Comparison of ENCODE assay signal across 10 cellular contexts in genomic region chr7:36686499-36686898, GRCh38. TPM values are rescaled to one million over a fixed set of nuclear protein-coding genes. Genes with fewer than 3 reads are reported as not detected.
A peak's percentile ranks its signal among the peaks of the same experiment; 100 is the strongest.
DNase-seq lines count a peak whose midpoint lies in the region; FAIRE-seq and TF ChIP-seq lines count a peak whose summit lies in the region.
"Had no signal": no experiment of that assay in that cellular context is flagged by ENCODE, and none has a peak within 500 bp of the region (broad histone marks: within the 10 kb centered on the region; RNA-seq: fewer than 3 reads in every experiment).

No MANE protein-coding gene starts in this region.

- no peaks in the 10 kb centered on the region for H3K9me2 ChIP-seq in MM.1S (replicated peaks; ENCODE audit: insufficient read depth, low read length)

- no peak for FAIRE-seq in H54 (lab: Jason Lieb, UNC)

- H3K9me3 ChIP-seq in MM.1S (replicated peaks; ENCODE audit: insufficient read depth, low read length): no peaks in the 10 kb centered on the region
- H3K9me3 ChIP-seq: transverse colon had no signal

- peaks cover 19% of the 10 kb centered on the region for H3K4me1 ChIP-seq in MM.1S (ENCODE audit: low read length)

- POLR2A ChIA-PET in activated CD4-positive, alpha-beta T cell treated with anti-CD3 and anti-CD28 coated beads, Interleukin-2, amount 10 ng/mL, durations not matched to agents 7 days and 5 days (lab: Charles Lee): interaction anchor here (0.6 kb wide), 1 partner anchor 187 kb away, joined by 3 read pairs; no protein-coding TSS in a partner anchor

- no peak overlapping the region for H3K9ac ChIP-seq in MM.1S (ENCODE audit: low read length)

- H3K36me3 Mint-ChIP-seq in activated CD4-positive, alpha-beta T cell treated with anti-CD3 and anti-CD28 coated beads, Interleukin-2, amount 10 ng/mL, durations not matched to agents 7 days and 5 days (ENCODE audit: low read depth): peaks cover 13% of the 10 kb centered on the region
- H3K36me3 Mint-ChIP-seq in chondrocyte (ENCODE audit: low read depth): no peaks in the 10 kb centered on the region

- peak overlapping the region; percentile 75 for H3K27ac Mint-ChIP-seq in activated CD4-positive, alpha-beta T cell treated with anti-CD3 and anti-CD28 coated beads, Interleukin-2, amount 10 ng/mL, durations not matched to agents 7 days and 5 days
- H3K27ac Mint-ChIP-seq in chondrocyte (ENCODE audit: unreplicated experiment): peak overlapping the region; percentile 28

- H3K4me3 ChIP-seq in MM.1S (ENCODE audit: low read length): no peak overlapping the region
- H3K4me3 ChIP-seq: transverse colon had no signal

- peaks cover 65% of the 10 kb centered on the region for H3K4me1 Mint-ChIP-seq in activated CD4-positive, alpha-beta T cell treated with anti-CD3 and anti-CD28 coated beads, Interleukin-2, amount 10 ng/mL, durations not matched to agents 7 days and 5 days
- peaks cover 4% of the 10 kb centered on the region for H3K4me1 Mint-ChIP-seq in chondrocyte (ENCODE audit: low read depth)

- no peaks in the 10 kb centered on the region for H3K79me2 ChIP-seq in MM.1S (ENCODE audit: low read length)

- no peaks in the 10 kb centered on the region for H3K9me3 Mint-ChIP-seq in activated CD4-positive, alpha-beta T cell treated with anti-CD3 and anti-CD28 coated beads, Interleukin-2, amount 10 ng/mL, durations not matched to agents 7 days and 5 days
- H3K9me3 Mint-ChIP-seq in chondrocyte (ENCODE audit: low read depth): no peaks in the 10 kb centered on the region

- no peak overlapping the region for H2AFZ ChIP-seq in MM.1S (ENCODE audit: low read length)

- H3F3A ChIP-seq in MM.1S (ENCODE audit: insufficient read depth, low read length): peaks cover 16% of the 10 kb centered on the region

- CTCF ChIA-PET in activated CD4-positive, alpha-beta T cell treated with anti-CD3 and anti-CD28 coated beads, Interleukin-2, amount 10 ng/mL, durations not matched to agents 7 days and 5 days (lab: Charles Lee): interaction anchor here (0.9 to 1.7 kb wide), 2 partner anchors 16 to 46 kb away, joined by 4 to 11 read pairs; no protein-coding TSS in a partner anchor

- no peak for TF ChIP-seq POLR2A in H54 (IDR thresholded peaks at IDR 0.05; ENCODE audit: low read depth, low read length)

- TF ChIP-seq CTCF in chondrocyte (IDR thresholded peaks at IDR 0.05) (no peak), MM.1S (IDR thresholded peaks at IDR 0.05; ENCODE audit: low read length) (no peak)

- H4K20me1 ChIP-seq in MM.1S (ENCODE audit: insufficient read depth, low read length): no peaks in the 10 kb centered on the region

- peak; percentile 38 for DNase-seq in H54 (ENCODE audit: insufficient read length, low spot score)
- no peak for DNase-seq in activated CD4-positive, alpha-beta T cell treated with anti-CD3 and anti-CD28 coated beads, Interleukin-2, amount 10 ng/mL, durations not matched to agents 7 days and 5 days
- DNase-seq in chondrocyte (ENCODE audit: low spot score): no peak
- peak; percentile 44 for DNase-seq in stimulated activated CD4-positive, alpha-beta T cell treated with anti-CD3 and anti-CD28 coated beads, Interleukin-4, amount 100 ng/mL, for 1 hour
- DNase-seq in C1 segment of cervical spinal cord (lab: John Stamatoyannopoulos, UW): no peak
- no peak for DNase-seq in pons (ENCODE audit: low spot score)
- no peak for DNase-seq in MM.1S
- no peak for DNase-seq in SKM-1 treated with dmso at 0.1 percent for 144 hours (lab: John Stamatoyannopoulos, UW; ENCODE audit: unreplicated experiment)
- DNase-seq: NCI-H2029, transverse colon had no signal

- H3K4me3 Mint-ChIP-seq in activated CD4-positive, alpha-beta T cell treated with anti-CD3 and anti-CD28 coated beads, Interleukin-2, amount 10 ng/mL, durations not matched to agents 7 days and 5 days: no peak overlapping the region
- H3K4me3 Mint-ChIP-seq in chondrocyte (ENCODE audit: unreplicated experiment): no peak overlapping the region

- H3K27me3 ChIP-seq in MM.1S (replicated peaks; ENCODE audit: insufficient read depth, low read length): no peaks in the 10 kb centered on the region
- H3K27me3 ChIP-seq: transverse colon had no signal

- H3K27ac ChIP-seq in MM.1S (ENCODE audit: low read length): no peak overlapping the region
- H3K27ac ChIP-seq: transverse colon had no signal

- no peaks in the 10 kb centered on the region for H3K36me3 ChIP-seq in MM.1S (replicated peaks; ENCODE audit: insufficient read depth, low read length)
- H3K36me3 ChIP-seq: transverse colon had no signal

- no peaks in the 10 kb centered on the region for H3K27me3 Mint-ChIP-seq in activated CD4-positive, alpha-beta T cell treated with anti-CD3 and anti-CD28 coated beads, Interleukin-2, amount 10 ng/mL, durations not matched to agents 7 days and 5 days
- no peaks in the 10 kb centered on the region for H3K27me3 Mint-ChIP-seq in chondrocyte (ENCODE audit: low read depth)

- H3K4me2 ChIP-seq in MM.1S (ENCODE audit: low read depth, low read length): no peak overlapping the region

RNA-seq across cellular contexts. Expression of gene AOAH, which starts 37.8 kb away (rescaled TPM):
- total RNA-seq in activated CD4-positive, alpha-beta T cell treated with anti-CD3 and anti-CD28 coated beads, Interleukin-2, amount 10 ng/mL, durations not matched to agents 7 days and 5 days: 10 to 100 TPM; 13.3 to 14.4 TPM
- total RNA-seq in chondrocyte: not detected in 3 replicates

Comparison
In these comparisons a context has a peak if more than half of its experiments do, and no peak if none do; other contexts are left out.
1. DNase-seq: peak in H54 (single experiment) and stimulated activated CD4-positive, alpha-beta T cell treated with anti-CD3 and anti-CD28 coated beads, Interleukin-4, amount 100 ng/mL, for 1 hour (single experiment); none in activated CD4-positive, alpha-beta T cell treated with anti-CD3 and anti-CD28 coated beads, Interleukin-2, amount 10 ng/mL, durations not matched to agents 7 days and 5 days (single experiment), chondrocyte (single experiment), C1 segment of cervical spinal cord (0 of 14), pons (single experiment), MM.1S (single experiment) and SKM-1 treated with dmso at 0.1 percent for 144 hours (single experiment).
2. RNA of gene AOAH, which starts 37.8 kb away (total RNA-seq): 13.3 to 14.4 TPM in activated CD4-positive, alpha-beta T cell treated with anti-CD3 and anti-CD28 coated beads, Interleukin-2, amount 10 ng/mL, durations not matched to agents 7 days and 5 days; not detected in chondrocyte; every median in the first group is over 10 times any median in the second.